1 cellular context compared by ENCODE assay signal in genomic region chr21:32826317-32827167, GRCh38.
TF ChIP-seq lines count a peak whose summit lies in the region.

No MANE protein-coding gene starts in this region.

TF ChIP-seq in HEK293, 187 proteins besides CTCF, POLR2A, EP300 and RAD21 (continued from another document):
- peak; percentile 21; the same call in 1 of the 2 replicates for TF ChIP-seq ZNF692 (tag by site-specific recombination; IDR thresholded peaks at IDR 0.05)
- no peak for TF ChIP-seq ZNF239 (tag by site-specific recombination; IDR thresholded peaks at IDR 0.05)
- no peak for TF ChIP-seq ZNF292 (tag by site-specific recombination; IDR thresholded peaks at IDR 0.05; ENCODE audit: borderline replicate concordance, low read depth)
- TF ChIP-seq ZNF629 (tag by site-specific recombination; IDR thresholded peaks at IDR 0.05) = no peak
- TF ChIP-seq ZNF18 (tag by site-specific recombination; IDR thresholded peaks at IDR 0.05) = no peak
- no peak for TF ChIP-seq ZNF362 (tag by site-specific recombination; IDR thresholded peaks at IDR 0.05)
- no peak for TF ChIP-seq MYNN (tag by site-specific recombination; IDR thresholded peaks at IDR 0.05; ENCODE audit: borderline replicate concordance)
- TF ChIP-seq ZNF174 (tag by site-specific recombination; IDR thresholded peaks at IDR 0.05) = no peak
- no peak for TF ChIP-seq ZNF549 (tag by site-specific recombination; IDR thresholded peaks at IDR 0.05)
- no peak for TF ChIP-seq ZNF704 (tag by site-specific recombination; IDR thresholded peaks at IDR 0.05)
- TF ChIP-seq SCRT2 (tag by site-specific recombination; IDR thresholded peaks at IDR 0.05) = peak; percentile 54
- no peak for TF ChIP-seq ZNF311 (tag by site-specific recombination; IDR thresholded peaks at IDR 0.05; ENCODE audit: borderline replicate concordance)
- TF ChIP-seq ZNF561 (tag by site-specific recombination; IDR thresholded peaks at IDR 0.05; ENCODE audit: borderline replicate concordance) = no peak
- no peak for TF ChIP-seq ZNF175 (tag by site-specific recombination; IDR thresholded peaks at IDR 0.05)
